In genomic region chr6:89830385-89830809, GRCh38 we compare ENCODE assay signal across 7 cellular contexts. TPM values are rescaled to one million over a fixed set of nuclear protein-coding genes. Genes with fewer than 3 reads are reported as not detected.
A peak's percentile ranks its signal among the peaks of the same experiment; 100 is the strongest.
DNase-seq lines count a peak whose midpoint lies in the region; ATAC-seq and TF ChIP-seq lines count a peak whose summit lies in the region.

No MANE protein-coding gene starts in this region.

- H3K27me3 Mint-ChIP-seq in H9 (ENCODE audit: low read depth): no peaks in the 10 kb centered on the region

- H2AK5ac ChIP-seq in H9 (ENCODE audit: insufficient read length, low read length): no peak overlapping the region

- no peak overlapping the region for H3K14ac ChIP-seq in H9 (ENCODE audit: insufficient read depth, low read length)

- peaks cover 15 to 17% of the 10 kb centered on the region in 2 experiments; a peak in 3 of 4 replicates for H3K4me1 Mint-ChIP-seq in H9

- no peak overlapping the region for H2BK5ac ChIP-seq in H9 (ENCODE audit: insufficient read length, low read length)

- no peak overlapping the region for H3K56ac ChIP-seq in H9 (ENCODE audit: insufficient read length, low read depth, low read length)

- H4K5ac ChIP-seq in H9 (ENCODE audit: insufficient read length, low read depth, low read length): no peak overlapping the region

- H3K4me3 ChIP-seq in Peyer's patch (peak overlapping the region; percentile 78 to 93 (median 86)), fibroblast of pulmonary artery (replicated peaks; ENCODE audit: low read depth, low read length) (peak overlapping the region; percentile 95), skeletal muscle satellite cell (ENCODE audit: low read length) (peak overlapping the region; percentile 91), adrenal gland (peak overlapping the region in 2 of 4 donors; percentile 66 to 81)

- H3K36me3 Mint-ChIP-seq in H9 (ENCODE audit: insufficient read depth in 1 of 3, low read depth in 3 of 3): peaks cover 29 to 37% (median 35%) of the 10 kb centered on the region in 3 experiments

- no peaks in the 10 kb centered on the region for H4K20me1 ChIP-seq in H9 (ENCODE audit: control insufficient read depth, insufficient read depth, insufficient read length)

- no peak for TF ChIP-seq POLR2A in Peyer's patch (IDR thresholded peaks at IDR 0.05)
- no peak for TF ChIP-seq POLR2A in adrenal gland (IDR thresholded peaks at IDR 0.05)

- H2BK20ac ChIP-seq in H9 (ENCODE audit: low read depth, low read length, poor library complexity, severe bottlenecking): no peak overlapping the region

- no peak overlapping the region for H3K23ac ChIP-seq in H9 (ENCODE audit: insufficient read length, low read depth, low read length)

- no peak overlapping the region for H3K18ac ChIP-seq in H9 (ENCODE audit: insufficient read length, low read depth, low read length)

- H3K23me2 ChIP-seq in H9 (ENCODE audit: insufficient read length, low read depth, low read length, poor library complexity, severe bottlenecking): peaks cover 9% of the 10 kb centered on the region

- no peak for DNase-seq in H9
- no peak for DNase-seq in Peyer's patch
- DNase-seq in fibroblast of pulmonary artery (ENCODE audit: low read depth): no peak
- DNase-seq in superior temporal gyrus (ENCODE audit: extremely low spot score): no peak
- DNase-seq in adrenal gland: no peak

- TF ChIP-seq CTCF in H9 (conservative IDR thresholded peaks at IDR 0.05): no peak
- no peak for TF ChIP-seq CTCF in Peyer's patch (IDR thresholded peaks at IDR 0.05)
- TF ChIP-seq CTCF in fibroblast of pulmonary artery (IDR thresholded peaks at IDR 0.05; ENCODE audit: low read length, missing control alignments): no peak
- no peak for TF ChIP-seq CTCF in adrenal gland (IDR thresholded peaks at IDR 0.05)

- intact Hi-C loops in adrenal gland (cut with DNase I): no loop called here

- no peak overlapping the region for H4K8ac ChIP-seq in H9 (replicated peaks; ENCODE audit: insufficient read length, low read depth, low read length)

- H3K27ac ChIP-seq in H9 (ENCODE audit: insufficient read length, low read depth, low read length) (no peak overlapping the region), Peyer's patch (peak overlapping the region in 2 of 4 donors; percentile 77 to 87), adrenal gland (peak overlapping the region in 2 of 5 donors; percentile 44 to 53)

- no peaks in the 10 kb centered on the region for H3K9me3 Mint-ChIP-seq in H9

- H3K4me3 Mint-ChIP-seq in H9: peak overlapping the region; percentile 89 to 98

- WGBS in H9 (ENCODE audit: extremely low coverage, insufficient read length, low lambda C conversion rate): no CpG with 5 or more reads among the region's 8 CpGs
- WGBS in adrenal gland, 4 donors: 7 to 18% (median 14%) methylated on average over 8 of the region's 8 CpGs

- no peak overlapping the region for H2BK15ac ChIP-seq in H9 (ENCODE audit: low read depth, low read length)

- H2BK120ac ChIP-seq in H9 (ENCODE audit: low read depth, low read length, poor library complexity, severe bottlenecking): no peak overlapping the region

- H3K27me3 ChIP-seq in H9 (ENCODE audit: insufficient read depth, low read length): no peaks in the 10 kb centered on the region
- no peaks in the 10 kb centered on the region for H3K27me3 ChIP-seq in Peyer's patch
- H3K27me3 ChIP-seq in skeletal muscle satellite cell (ENCODE audit: control insufficient read depth, insufficient read depth, low read length): no peaks in the 10 kb centered on the region
- H3K27me3 ChIP-seq in adrenal gland: no peaks in the 10 kb centered on the region

- no peaks in the 10 kb centered on the region for H3K4me1 ChIP-seq in H9 (ENCODE audit: insufficient read depth, low read length)
- H3K4me1 ChIP-seq in Peyer's patch: peaks cover 0 to 7% (median 2%) of the 10 kb centered on the region in 4 donors
- no peaks in the 10 kb centered on the region for H3K4me1 ChIP-seq in skeletal muscle satellite cell (ENCODE audit: control insufficient read depth, insufficient read depth, low read length)
- H3K4me1 ChIP-seq in adrenal gland (replicated peaks in 1 of 2): peaks cover 5 to 10% of the 10 kb centered on the region in 2 donors

- H3K9ac ChIP-seq in H9 (ENCODE audit: extremely low read depth, insufficient read length, low read length): peak overlapping the region; percentile 95
- peak overlapping the region; percentile 95 for H3K9ac ChIP-seq in skeletal muscle satellite cell (ENCODE audit: low read depth, low read length)

- no peaks in the 10 kb centered on the region for H3K9me3 ChIP-seq in H9 (ENCODE audit: control insufficient read depth, low read depth, low read length)
- H3K9me3 ChIP-seq in Peyer's patch: no peaks in the 10 kb centered on the region
- no peaks in the 10 kb centered on the region for H3K9me3 ChIP-seq in skeletal muscle satellite cell (replicated peaks; ENCODE audit: low read length)
- H3K9me3 ChIP-seq in adrenal gland (replicated peaks in 1 of 3): no peaks in the 10 kb centered on the region

- no peak for ATAC-seq in GM18520 (IDR thresholded peaks at IDR 0.05; ENCODE audit: unreplicated experiment)

- H3K36me3 ChIP-seq in Peyer's patch: peaks cover 0 to 9% (median 0%) of the 10 kb centered on the region in 3 donors
- H3K36me3 ChIP-seq in skeletal muscle satellite cell (ENCODE audit: insufficient read depth, low read length): peaks cover 15% of the 10 kb centered on the region
- no peaks in the 10 kb centered on the region for H3K36me3 ChIP-seq in adrenal gland (replicated peaks in 1 of 2)

- H2AFZ ChIP-seq in H9 (ENCODE audit: low read length): no peak overlapping the region

- peak overlapping the region; percentile 81 to 99 (median 99); a peak in 6 of 7 replicates for H3K27ac Mint-ChIP-seq in H9

- no peak overlapping the region for H2BK12ac ChIP-seq in H9 (ENCODE audit: insufficient read length, low read depth, low read length)

- H3K79me2 ChIP-seq in H9 (ENCODE audit: insufficient read depth, low read length): peaks cover 5% of the 10 kb centered on the region; the same call in 1 of the 2 replicates

- H3K4me2 ChIP-seq in H9 (ENCODE audit: insufficient read depth, insufficient read length, low read length) (peak overlapping the region; percentile 69), skeletal muscle satellite cell (ENCODE audit: low read length) (peak overlapping the region; percentile 88)

- H3K4ac ChIP-seq in H9 (ENCODE audit: low read depth, low read length): no peak overlapping the region

- no peak overlapping the region for H4K91ac ChIP-seq in H9 (ENCODE audit: insufficient read length, low read depth, low read length)

- no peaks in the 10 kb centered on the region for H3K79me1 ChIP-seq in H9 (ENCODE audit: insufficient read depth, low read depth, low read length, poor library complexity, severe bottlenecking)

- no peak overlapping the region for H3T11ph ChIP-seq in H9 (ENCODE audit: low read length)

RNA-seq across cellular contexts. Expression of gene CASP8AP2, which starts 0.7 kb away (rescaled TPM):
- total RNA-seq in H9 (2021) (32.6 and 33.6 TPM in 2 replicates), Peyer's patch (10 to 100 TPM; 15.9 to 33.0 (median 19.2) TPM), adrenal gland (10 to 100 TPM in 3 of 8 donors, 1 to 10 TPM in 5; 4.8 to 13.1 (median 9.5) TPM)
- 9.1 and 10.9 TPM in 2 replicates for total RNA-seq in skeletal muscle satellite cell (2012; rRNA removed)
- 1 to 10 TPM; 5.0 to 8.9 (median 6.6) TPM for polyA plus RNA-seq in adrenal gland

RNA-seq across cellular contexts. Expression of gene MDN1, which starts 10.8 kb away (rescaled TPM):
- 110 and 117 TPM in 2 replicates for total RNA-seq in H9 (2021)
- total RNA-seq in Peyer's patch: 10 to 100 TPM; 19.6 to 62.7 (median 35.5) TPM
- 28.6 and 29.3 TPM in 2 replicates for total RNA-seq in skeletal muscle satellite cell (2012; rRNA removed)
- total RNA-seq in adrenal gland: 10 to 100 TPM; 15.0 to 31.6 (median 25.9) TPM
- 10 to 100 TPM; 20.1 to 74.1 (median 39.2) TPM for polyA plus RNA-seq in adrenal gland
